In genomic region chr6:31781244-31782125, GRCh38 we compare ENCODE assay signal across 35 cellular contexts. TPM values are rescaled to one million over a fixed set of nuclear protein-coding genes. Genes with fewer than 3 reads are reported as not detected.
"Had no signal": no experiment of that assay in that cellular context is flagged by ENCODE, and none has a peak within 500 bp of the region (broad histone marks: within the 10 kb centered on the region; RNA-seq: fewer than 3 reads in every experiment).

No MANE protein-coding gene starts in this region.

- ATAC-seq: activated CD4-positive, CD25-positive, alpha-beta regulatory T cell treated with anti-CD3 and anti-CD28 coated beads, Interleukin-2, amount 50 U/mL, for 24 hours; esophagus mucosa; foreskin keratinocyte; heart left ventricle; left lung; lower lobe of right lung; naive thymus-derived CD8-positive, alpha-beta T cell had no signal

- H3K27ac Mint-ChIP-seq: activated CD4-positive, alpha-beta memory T cell treated with anti-CD3 and anti-CD28 coated beads for 36 hours; activated naive CD4-positive, alpha-beta T cell treated with anti-CD3 and anti-CD28 coated beads for 36 hours; activated naive CD8-positive, alpha-beta T cell treated with anti-CD3 and anti-CD28 coated beads for 36 hours; activated T-helper 1 cell treated with anti-CD3 and anti-CD28 coated beads, Interleukin-12 subunit alpha, Interleukin-12 subunit beta, Interleukin-2, Interleukin-4 antibody, amounts not matched to agents 30 ng/mL and 10 ng/mL and 1 ng/mL, durations not matched to agents 14 hours and 24 hours and 36 hours; dendritic cell treated with granulocyte-macrophage colony-stimulating factor and Interleukin-4, amounts not matched to agents 40 ng/mL and 50 ng/mL, for 4 days; endodermal cell; progenitor cell of endocrine pancreas; T-helper 1 cell treated with Interleukin-12 subunit alpha and Interleukin-12 subunit beta and Interleukin-4 antibody, amounts not matched to agents 30 μg/mL and 1 μg/mL, for 36 hours had no signal

- H3K4me3 ChIP-seq: adrenal gland, heart left ventricle, left lung, lower lobe of right lung, ovary, sigmoid colon, suprapubic skin, tibial artery had no signal

- H3K27me3 Mint-ChIP-seq: activated CD4-positive, alpha-beta memory T cell treated with anti-CD3 and anti-CD28 coated beads for 36 hours; progenitor cell of endocrine pancreas had no signal

- DNase-seq: activated CD4-positive, alpha-beta memory T cell treated with anti-CD3 and anti-CD28 coated beads for 36 hours; activated CD4-positive, alpha-beta T cell treated with anti-CD3 and anti-CD28 coated beads for 48 hours; activated CD8-positive, alpha-beta memory T cell treated with anti-CD3 and anti-CD28 coated beads, Interleukin-2, amount 50 U/mL, for 4 hours; activated effector memory CD4-positive, alpha-beta T cell treated with anti-CD3 and anti-CD28 coated beads, Interleukin-2, amount 50 U/mL, for 16 hours; activated naive CD4-positive, alpha-beta T cell treated with anti-CD3 and anti-CD28 coated beads for 36 hours; activated naive CD8-positive, alpha-beta T cell treated with anti-CD3 and anti-CD28 coated beads for 36 hours; activated T-cell treated with anti-CD3 and anti-CD28 coated beads, Interleukin-2, amount 50 U/mL, for 1 hour; adrenal gland; brain microvascular endothelial cell; caudate nucleus; endodermal cell; foreskin keratinocyte; heart left ventricle; kidney glomerular epithelial cell; lower lobe of right lung; mesenchymal stem cell; naive thymus-derived CD8-positive, alpha-beta T cell; ovary; sigmoid colon; small intestine; stimulated activated CD4-positive, alpha-beta T cell treated with anti-CD3 and anti-CD28 coated beads, Interleukin-1b, Interleukin-23, amount 100 ng/mL, for 48 hours; stimulated activated naive CD4-positive, alpha-beta T cell; SW 1271; T-helper 9 cell; tibial artery; WERI-Rb-1 had no signal

- H3K9me3 Mint-ChIP-seq: activated CD4-positive, alpha-beta memory T cell treated with anti-CD3 and anti-CD28 coated beads for 36 hours; activated naive CD4-positive, alpha-beta T cell treated with anti-CD3 and anti-CD28 coated beads for 36 hours; activated naive CD8-positive, alpha-beta T cell treated with anti-CD3 and anti-CD28 coated beads for 36 hours; activated T-helper 1 cell treated with anti-CD3 and anti-CD28 coated beads, Interleukin-12 subunit alpha, Interleukin-12 subunit beta, Interleukin-2, Interleukin-4 antibody, amounts not matched to agents 30 ng/mL and 10 ng/mL and 1 ng/mL, durations not matched to agents 14 hours and 24 hours and 36 hours; dendritic cell treated with granulocyte-macrophage colony-stimulating factor and Interleukin-4, amounts not matched to agents 40 ng/mL and 50 ng/mL, for 4 days; endodermal cell; naive thymus-derived CD8-positive, alpha-beta T cell; T-helper 1 cell treated with Interleukin-12 subunit alpha and Interleukin-12 subunit beta and Interleukin-4 antibody, amounts not matched to agents 30 μg/mL and 1 μg/mL, for 36 hours had no signal

- H3K4me3 Mint-ChIP-seq: activated CD4-positive, alpha-beta memory T cell treated with anti-CD3 and anti-CD28 coated beads for 36 hours; activated naive CD4-positive, alpha-beta T cell treated with anti-CD3 and anti-CD28 coated beads for 36 hours; activated naive CD8-positive, alpha-beta T cell treated with anti-CD3 and anti-CD28 coated beads for 36 hours; activated T-helper 1 cell treated with anti-CD3 and anti-CD28 coated beads, Interleukin-12 subunit alpha, Interleukin-12 subunit beta, Interleukin-2, Interleukin-4 antibody, amounts not matched to agents 30 ng/mL and 10 ng/mL and 1 ng/mL, durations not matched to agents 14 hours and 24 hours and 36 hours; dendritic cell treated with granulocyte-macrophage colony-stimulating factor and Interleukin-4, amounts not matched to agents 40 ng/mL and 50 ng/mL, for 4 days; endodermal cell; naive thymus-derived CD8-positive, alpha-beta T cell; T-helper 1 cell treated with Interleukin-12 subunit alpha and Interleukin-12 subunit beta and Interleukin-4 antibody, amounts not matched to agents 30 μg/mL and 1 μg/mL, for 36 hours had no signal

- H3K4me1 Mint-ChIP-seq: endodermal cell had no signal

- H3K27me3 ChIP-seq: adrenal gland, brain microvascular endothelial cell, foreskin keratinocyte, heart left ventricle, left lung, ovary, sigmoid colon, suprapubic skin, tibial artery had no signal

- H3K9me3 ChIP-seq: adrenal gland, heart left ventricle, left lung, lower lobe of right lung, neutrophil, ovary, sigmoid colon, suprapubic skin, tibial artery had no signal

- H3K27ac ChIP-seq: adrenal gland, brain microvascular endothelial cell, foreskin keratinocyte, heart left ventricle, left lung, lower lobe of right lung, neutrophil, ovary, sigmoid colon, suprapubic skin, tibial artery, WERI-Rb-1 had no signal

RNA-seq across cellular contexts. Expression of gene SAPCD1, which starts 19.0 kb away (rescaled TPM):
- polyA plus RNA-seq: naive thymus-derived CD8-positive, alpha-beta T cell had no signal
